In the genomic region with DNA sequence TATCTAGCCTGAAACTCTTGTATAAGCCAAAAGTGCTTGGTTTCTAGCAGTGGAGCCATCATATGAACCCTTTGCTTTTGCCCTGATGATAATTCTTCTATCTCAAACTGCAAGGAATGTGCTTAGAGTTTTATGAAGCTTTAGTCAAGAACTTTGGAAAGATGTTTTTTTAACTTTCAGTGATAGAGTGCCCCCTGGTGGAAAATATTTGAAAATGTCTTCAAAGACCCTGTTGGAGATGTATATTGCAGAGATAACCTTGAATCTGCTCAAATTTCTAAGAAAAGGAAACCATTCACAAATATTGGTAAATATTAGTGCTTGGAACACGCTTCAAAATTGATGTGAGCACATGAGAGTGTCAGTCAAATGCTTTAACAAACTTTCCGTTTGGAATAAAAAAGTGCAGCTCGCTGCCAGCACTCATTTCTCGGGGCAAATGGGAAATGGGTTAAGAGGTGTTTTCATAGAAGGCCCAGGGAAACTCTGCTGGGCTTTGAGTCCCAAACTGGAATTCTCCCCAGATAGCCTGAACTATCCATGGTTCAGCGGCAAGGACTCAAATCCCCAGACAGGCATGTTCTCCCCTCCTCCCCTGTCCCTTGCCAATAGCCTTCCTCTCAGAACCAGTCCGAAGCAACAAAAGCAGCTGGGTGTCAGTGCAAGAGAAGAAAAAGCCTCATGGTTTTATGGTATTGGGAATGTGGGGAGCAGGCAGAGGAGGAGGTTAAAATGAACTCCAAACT, we compare ENCODE assay signal across 8 cellular contexts.
DNase-seq lines count a peak whose midpoint lies in the region; ATAC-seq, FAIRE-seq and TF ChIP-seq lines count a peak whose summit lies in the region.

No MANE protein-coding gene starts in this region.

- peaks cover 59 to 63% of the 10 kb centered on the region in 2 experiments for H3K36me3 ChIP-seq in endothelial cell of umbilical vein (ENCODE audit: control insufficient read depth in 2 of 2, extremely low read depth in 1 of 2, insufficient read depth in 2 of 2, low read length in 2 of 2)
- H3K36me3 ChIP-seq in osteoblast (ENCODE audit: insufficient read depth, low read length): peaks cover 99% of the 10 kb centered on the region
- no peaks in the 10 kb centered on the region for H3K36me3 ChIP-seq in effector memory CD4-positive, alpha-beta T cell (ENCODE audit: control insufficient read depth, insufficient read depth, low read length)

- no peak for TF ChIP-seq POLR2A in endothelial cell of umbilical vein (IDR thresholded peaks at IDR 0.05; ENCODE audit: low read depth, low read length)

- peaks cover 2% of the 10 kb centered on the region for H3K4me1 ChIP-seq in endothelial cell of umbilical vein (ENCODE audit: control insufficient read depth, extremely low read depth, insufficient read depth, low read length)
- H3K4me1 ChIP-seq in osteoblast (ENCODE audit: insufficient read depth, low read length): no peaks in the 10 kb centered on the region
- H3K4me1 ChIP-seq in effector memory CD4-positive, alpha-beta T cell (ENCODE audit: control insufficient read depth, insufficient read depth, low read length, poor library complexity, severe bottlenecking): no peaks in the 10 kb centered on the region

- dilution Hi-C loops in endothelial cell of umbilical vein (cut with MboI; ENCODE audit: extremely low pct_ligation_motif_present, low sequenced_read_pairs): no loop called here

- H4K20me1 ChIP-seq in endothelial cell of umbilical vein (replicated peaks; ENCODE audit: control insufficient read depth, extremely low read depth, insufficient read depth, low read length) (no peaks in the 10 kb centered on the region), osteoblast (ENCODE audit: insufficient read depth, low read length) (peaks cover 4% of the 10 kb centered on the region)

- BruUV-seq in endothelial cell of umbilical vein (replicated peaks; lab: Mats Ljungman, UMichigan): no TSS peak

- in situ Hi-C loops in GM13976 (cut with MboI; ENCODE audit: low sequenced_read_pairs, unreplicated experiment): loop anchor here (10.0 kb wide), 1 partner anchor 278 kb away; a partner anchor contains a TSS

- no peaks in the 10 kb centered on the region for H3K79me2 ChIP-seq in endothelial cell of umbilical vein (ENCODE audit: control insufficient read depth, insufficient read depth, low read length)
- peaks cover 3% of the 10 kb centered on the region for H3K79me2 ChIP-seq in osteoblast (ENCODE audit: insufficient read depth, low read length)

- intact Hi-C loops in endothelial cell of umbilical vein (cut with micrococcal nuclease): no loop called here

- ATAC-seq in GM21529 (IDR thresholded peaks at IDR 0.05; ENCODE audit: unreplicated experiment): no peak

- peak; percentile 58 for FAIRE-seq in endothelial cell of umbilical vein (lab: Jason Lieb, UNC)

- peak; percentile 61 for TF ChIP-seq CTCF in AG10803 (conservative IDR thresholded peaks at IDR 0.05; ENCODE audit: low read length)
- no peak for TF ChIP-seq CTCF in GM13976 (IDR thresholded peaks at IDR 0.05; ENCODE audit: borderline replicate concordance, control extremely low read depth, extremely low read depth, insufficient read depth, missing control alignments)
- TF ChIP-seq CTCF in endothelial cell of umbilical vein (IDR thresholded peaks at IDR 0.05; ENCODE audit: extremely low read depth in 1 of 2, insufficient read depth in 1 of 2, low read depth in 1 of 2, low read length in 2 of 2): peak; percentile 36 to 46
- peak; percentile 69 for TF ChIP-seq CTCF in osteoblast (IDR thresholded peaks at IDR 0.05; ENCODE audit: extremely low read depth, low read depth, low read length)

- no peak overlapping the region for H3K27ac ChIP-seq in endothelial cell of umbilical vein (ENCODE audit: insufficient read depth, low read depth, low read length)
- no peak overlapping the region for H3K27ac ChIP-seq in osteoblast (ENCODE audit: low read depth, low read length)
- no peak overlapping the region for H3K27ac ChIP-seq in effector memory CD4-positive, alpha-beta T cell (ENCODE audit: insufficient read depth, low read length, poor library complexity, severe bottlenecking)

- H3K4me2 ChIP-seq in endothelial cell of umbilical vein (ENCODE audit: insufficient read depth, low read length) (no peak overlapping the region), osteoblast (ENCODE audit: insufficient read depth, low read length) (no peak overlapping the region)

- CTCF ChIA-PET in endothelial cell of umbilical vein (lab: Charles Lee): interaction anchor here (0.8 to 3.0 kb wide), 32 partner anchors 10 to 1539 kb away, joined by 3 to 23 read pairs (median 4); a partner anchor contains a TSS

- H3K9ac ChIP-seq in endothelial cell of umbilical vein (replicated peaks; ENCODE audit: extremely low read depth, insufficient read depth, low read length): no peak overlapping the region

- H2AFZ ChIP-seq in endothelial cell of umbilical vein (ENCODE audit: low read depth, low read length) (no peak overlapping the region), osteoblast (ENCODE audit: low read length) (no peak overlapping the region)

- H3K4me3 ChIP-seq in AG10803 (ENCODE audit: low read length) (no peak overlapping the region), endothelial cell of umbilical vein (replicated peaks in 1 of 3; ENCODE audit: insufficient read depth in 1 of 3, low read depth in 1 of 3, low read length in 3 of 3) (no peak overlapping the region), osteoblast (ENCODE audit: insufficient read depth, low read length) (no peak overlapping the region)
- H3K4me3 ChIP-seq in effector memory CD4-positive, alpha-beta T cell (ENCODE audit: insufficient read depth, low read depth, low read length, poor library complexity, severe bottlenecking): no peak overlapping the region

- POLR2A ChIA-PET in endothelial cell of umbilical vein (lab: Charles Lee): no interaction called here

- peak; percentile 51 for DNase-seq in AG10803 (ENCODE audit: low read depth)
- peak; percentile 53 for DNase-seq in GM13976 (ENCODE audit: low spot score)
- peak; percentile 73 for DNase-seq in OCI-M1 (lab: John Stamatoyannopoulos, UW)
- peak; percentile 46 for DNase-seq in endothelial cell of umbilical vein (ENCODE audit: low read depth, low spot score)
- DNase-seq in osteoblast (ENCODE audit: insufficient read length, low spot score, missing footprints): no peak
- no peak for DNase-seq in effector memory CD4-positive, alpha-beta T cell
- no peak for DNase-seq in NCI-H524 treated with DMSO at 0.1 percent for 48 hours (lab: John Stamatoyannopoulos, UW)

- H3K9me3 ChIP-seq in endothelial cell of umbilical vein (replicated peaks; ENCODE audit: control insufficient read depth, insufficient read depth, low read length) (no peaks in the 10 kb centered on the region), osteoblast (ENCODE audit: low read depth, low read length) (no peaks in the 10 kb centered on the region)
- H3K9me3 ChIP-seq in effector memory CD4-positive, alpha-beta T cell (ENCODE audit: control insufficient read depth, low read length): no peaks in the 10 kb centered on the region

- H3K27me3 ChIP-seq in endothelial cell of umbilical vein (ENCODE audit: control insufficient read depth in 2 of 2, insufficient read depth in 2 of 2, low read length in 2 of 2) (no peaks in the 10 kb centered on the region), osteoblast (ENCODE audit: insufficient read depth, low read length) (no peaks in the 10 kb centered on the region)
- peaks cover 3% of the 10 kb centered on the region for H3K27me3 ChIP-seq in effector memory CD4-positive, alpha-beta T cell (replicated peaks; ENCODE audit: control insufficient read depth, insufficient read depth, low read length, poor library complexity, severe bottlenecking)

- no peaks in the 10 kb centered on the region for H3K9me1 ChIP-seq in endothelial cell of umbilical vein (replicated peaks; ENCODE audit: control insufficient read depth, extremely low read depth, insufficient read depth, low read length)

TF ChIP-seq in endothelial cell of umbilical vein, 7 proteins besides CTCF, POLR2A, EP300 and RAD21:
- TF ChIP-seq, protein P1, sequence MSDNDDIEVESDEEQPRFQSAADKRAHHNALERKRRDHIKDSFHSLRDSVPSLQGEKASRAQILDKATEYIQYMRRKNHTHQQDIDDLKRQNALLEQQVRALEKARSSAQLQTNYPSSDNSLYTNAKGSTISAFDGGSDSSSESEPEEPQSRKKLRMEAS (IDR thresholded peaks at IDR 0.05; ENCODE audit: insufficient read depth, insufficient read length): no peak
- TF ChIP-seq EZH2 (IDR thresholded peaks at IDR 0.05; ENCODE audit: borderline replicate concordance, low read depth, low read length, severe bottlenecking) (no peak), GATA2 (IDR thresholded peaks at IDR 0.05; ENCODE audit: insufficient read depth, insufficient read length, low read depth, low read length) (no peak), JUN (IDR thresholded peaks at IDR 0.05; ENCODE audit: borderline replicate concordance, insufficient read depth, insufficient read length, low read depth) (no peak), MYC (IDR thresholded peaks at IDR 0.05; ENCODE audit: low read depth, low read length) (no peak), POLR2AphosphoS5 (IDR thresholded peaks at IDR 0.05; ENCODE audit: insufficient read depth, low read depth, low read length) (no peak), FOS (IDR thresholded peaks at IDR 0.05; ENCODE audit: borderline replicate concordance, insufficient read depth, low read length) (no peak)

Comparison
In these comparisons a context has a peak if more than half of its experiments do, and no peak if none do; other contexts are left out.
1. DNase-seq: peak in AG10803 (single experiment), GM13976 (single experiment), OCI-M1 (single experiment) and endothelial cell of umbilical vein (single experiment); none in osteoblast (single experiment), effector memory CD4-positive, alpha-beta T cell (0 of 3) and NCI-H524 treated with DMSO at 0.1 percent for 48 hours (single experiment).